1 cellular context compared by ENCODE assay signal in the genomic region with DNA sequence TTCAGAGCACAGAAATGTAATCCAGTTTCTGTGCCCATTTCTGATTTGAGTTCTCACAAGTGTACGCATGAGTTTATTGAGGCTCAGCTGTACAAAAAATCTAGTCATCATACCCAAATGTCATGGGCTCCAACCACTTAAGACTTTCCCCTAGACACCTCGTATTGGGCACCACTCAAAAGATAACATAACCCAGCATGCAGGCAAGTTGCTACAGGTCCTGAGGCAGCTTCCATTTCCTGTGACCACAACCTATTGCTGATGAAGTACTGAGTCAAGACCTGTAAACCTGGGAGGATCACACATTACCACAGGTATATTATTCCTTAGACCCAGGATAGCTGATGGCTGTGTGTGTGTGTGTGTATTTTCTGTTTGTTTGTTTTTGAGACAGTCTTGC.
TF ChIP-seq lines count a peak whose summit lies in the region.

No MANE protein-coding gene starts in this region.

TF ChIP-seq in HCT116, 20 proteins besides CTCF, POLR2A, EP300 and RAD21 (continued from another document):
- TF ChIP-seq, protein P1, sequence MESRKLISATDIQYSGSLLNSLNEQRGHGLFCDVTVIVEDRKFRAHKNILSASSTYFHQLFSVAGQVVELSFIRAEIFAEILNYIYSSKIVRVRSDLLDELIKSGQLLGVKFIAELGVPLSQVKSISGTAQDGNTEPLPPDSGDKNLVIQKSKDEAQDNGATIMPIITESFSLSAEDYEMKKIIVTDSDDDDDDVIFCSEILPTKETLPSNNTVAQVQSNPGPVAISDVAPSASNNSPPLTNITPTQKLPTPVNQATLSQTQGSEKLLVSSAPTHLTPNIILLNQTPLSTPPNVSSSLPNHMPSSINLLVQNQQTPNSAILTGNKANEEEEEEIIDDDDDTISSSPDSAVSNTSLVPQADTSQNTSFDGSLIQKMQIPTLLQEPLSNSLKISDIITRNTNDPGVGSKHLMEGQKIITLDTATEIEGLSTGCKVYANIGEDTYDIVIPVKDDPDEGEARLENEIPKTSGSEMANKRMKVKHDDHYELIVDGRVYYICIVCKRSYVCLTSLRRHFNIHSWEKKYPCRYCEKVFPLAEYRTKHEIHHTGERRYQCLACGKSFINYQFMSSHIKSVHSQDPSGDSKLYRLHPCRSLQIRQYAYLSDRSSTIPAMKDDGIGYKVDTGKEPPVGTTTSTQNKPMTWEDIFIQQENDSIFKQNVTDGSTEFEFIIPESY (IDR thresholded peaks at IDR 0.05; ENCODE audit: extremely low read depth, insufficient replicate concordance, low read length): no peak
